ENCODE assay signal across 8 cellular contexts in genomic region chr2:226796012-226796839, GRCh38. TPM values are rescaled to one million over a fixed set of nuclear protein-coding genes. Genes with fewer than 3 reads are reported as not detected.
A peak's percentile ranks its signal among the peaks of the same experiment; 100 is the strongest.
DNase-seq lines count a peak whose midpoint lies in the region; ATAC-seq and TF ChIP-seq lines count a peak whose summit lies in the region.

No MANE protein-coding gene starts in this region.

- no peak overlapping the region for H3K27ac Mint-ChIP-seq in activated CD4-positive, alpha-beta T cell treated with anti-CD3 and anti-CD28 coated beads, Interleukin-2, amount 10 ng/mL, durations not matched to agents 24 days and 14 days

- no peak for TF ChIP-seq CTCF in astrocyte of the spinal cord (IDR thresholded peaks at IDR 0.05; ENCODE audit: low read depth, low read length)

- 5 to 11% methylated on average over 23 to 25 of the region's 25 CpGs for WGBS in GM23248 (ENCODE audit: low coverage in 1 of 2, low lambda C conversion rate in 2 of 2, missing lambda C conversion rate in 2 of 2), 2 experiments

- H3F3A ChIP-seq in GM23248 (ENCODE audit: insufficient read depth) = peaks cover 37% of the 10 kb centered on the region

- H3K9me3 ChIP-seq in GM23248 (ENCODE audit: low read depth) (no peaks in the 10 kb centered on the region), stomach smooth muscle (ENCODE audit: control insufficient read depth in 2 of 2, low read length in 2 of 2) (no peaks in the 10 kb centered on the region)

- H3K36me3 Mint-ChIP-seq in activated CD4-positive, alpha-beta T cell treated with anti-CD3 and anti-CD28 coated beads, Interleukin-2, amount 10 ng/mL, durations not matched to agents 24 days and 14 days (ENCODE audit: low read depth) = peaks cover 4% of the 10 kb centered on the region

- H3K4me3 ChIP-seq in GM23248 (peak overlapping the region; percentile 75), astrocyte of the spinal cord (ENCODE audit: low read depth, low read length) (peak overlapping the region; percentile 79), stomach smooth muscle (ENCODE audit: low read length in 2 of 2) (peak overlapping the region; percentile 79 to 82)

- no peaks in the 10 kb centered on the region for H4K20me1 ChIP-seq in GM23248 (ENCODE audit: insufficient read depth)

- no peak for ATAC-seq in left colon
- no peak for ATAC-seq in GM18511 (IDR thresholded peaks at IDR 0.05; ENCODE audit: unreplicated experiment)

- H3K27me3 ChIP-seq in GM23248 (replicated peaks; ENCODE audit: insufficient read depth) = no peaks in the 10 kb centered on the region
- H3K27me3 ChIP-seq in stomach smooth muscle (ENCODE audit: control insufficient read depth in 1 of 2, insufficient read depth in 2 of 2, low read length in 2 of 2) = no peaks in the 10 kb centered on the region

- H3K4me3 Mint-ChIP-seq in activated CD4-positive, alpha-beta T cell treated with anti-CD3 and anti-CD28 coated beads, Interleukin-2, amount 10 ng/mL, durations not matched to agents 24 days and 14 days = no peak overlapping the region

- 0 out of 2 replicates have a peak overlapping the region, but pooled peaks have one; percentile 61 for H2AFZ ChIP-seq in GM23248

- peaks cover 43% of the 10 kb centered on the region for H3K4me1 Mint-ChIP-seq in activated CD4-positive, alpha-beta T cell treated with anti-CD3 and anti-CD28 coated beads, Interleukin-2, amount 10 ng/mL, durations not matched to agents 24 days and 14 days

- peak overlapping the region; percentile 98 for H3K4me2 ChIP-seq in GM23248 (ENCODE audit: unreplicated experiment)

- no peaks in the 10 kb centered on the region for H3K9me3 Mint-ChIP-seq in activated CD4-positive, alpha-beta T cell treated with anti-CD3 and anti-CD28 coated beads, Interleukin-2, amount 10 ng/mL, durations not matched to agents 24 days and 14 days

- H3K27ac ChIP-seq in GM23248 (peak overlapping the region; percentile 90), stomach smooth muscle (ENCODE audit: low read length) (peak overlapping the region; percentile 89)

- H3K27me3 Mint-ChIP-seq in activated CD4-positive, alpha-beta T cell treated with anti-CD3 and anti-CD28 coated beads, Interleukin-2, amount 10 ng/mL, durations not matched to agents 24 days and 14 days = no peaks in the 10 kb centered on the region

- peaks cover 76% of the 10 kb centered on the region for H3K79me2 ChIP-seq in GM23248 (ENCODE audit: insufficient read depth)

- H3K9me2 ChIP-seq in GM23248 (ENCODE audit: insufficient read depth) = no peaks in the 10 kb centered on the region

- peak overlapping the region; percentile 95 for H3K9ac ChIP-seq in GM23248
- peak overlapping the region; percentile 58 to 89 for H3K9ac ChIP-seq in stomach smooth muscle (ENCODE audit: low read length in 2 of 2)

- in situ Hi-C loops in GM23248 (cut with MboI) (loop anchor here (5.0 to 10.0 kb wide), 3 partner anchors 371 to 909 kb away; no protein-coding TSS in a partner anchor), astrocyte of the spinal cord (cut with HindIII; ENCODE audit: low sequenced_read_pairs) (loop anchor here (25.0 kb wide), 1 partner anchor 1134 kb away; no protein-coding TSS in a partner anchor)

- H3K36me3 ChIP-seq in GM23248 (ENCODE audit: low read depth) (no peaks in the 10 kb centered on the region), stomach smooth muscle (ENCODE audit: control insufficient read depth in 2 of 2, insufficient read depth in 2 of 2, low read length in 2 of 2) (no peaks in the 10 kb centered on the region)

- DNase-seq in GM23248 (peak; percentile 58), astrocyte of the spinal cord (ENCODE audit: low read depth, low spot score) (no peak), left colon (peak; percentile 12 to 24), NCI-H446 (lab: John Stamatoyannopoulos, UW) (no peak), HPDE6-E6E7 (ENCODE audit: extremely low spot score) (no peak)
- no peak for DNase-seq in activated CD4-positive, alpha-beta T cell treated with anti-CD3 and anti-CD28 coated beads, Interleukin-2, amount 10 ng/mL, durations not matched to agents 24 days and 14 days

- intact Hi-C loops in left colon (cut with DNase I, micrococcal nuclease) = loop anchor here in 1 of 2 donors (10.0 kb wide), 1 partner anchor 581 kb away; no protein-coding TSS in a partner anchor
- intact Hi-C loops in activated CD4-positive, alpha-beta T cell treated with anti-CD3 and anti-CD28 coated beads, Interleukin-2, amount 10 ng/mL, durations not matched to agents 24 days and 14 days (cut with micrococcal nuclease) = loop anchor here (10.0 kb wide), 2 partner anchors 529 to 669 kb away; partner anchors contain the start of gene MFF

- H3K4me1 ChIP-seq in GM23248 (ENCODE audit: insufficient read depth) (peaks cover 22% of the 10 kb centered on the region; the same call in 1 of the 2 replicates), stomach smooth muscle (ENCODE audit: control insufficient read depth, insufficient read depth, low read length) (peaks cover 60% of the 10 kb centered on the region)

RNA-seq across cellular contexts. Expression of gene IRS1, which starts 3.4 kb away (rescaled TPM):
- 18.8 TPM in 2 replicates for total RNA-seq in GM23248 (2014; rRNA removed; shearing (Covaris generic))
- polyA plus RNA-seq in GM23248 (2016; fragmentation: Nextera tagmentation; extraction: Ambion mirVana) = 8.4 and 9.1 TPM in 2 replicates
- total RNA-seq in left colon = 10 to 100 TPM; 11.2 to 14.8 TPM
- total RNA-seq in activated CD4-positive, alpha-beta T cell treated with anti-CD3 and anti-CD28 coated beads, Interleukin-2, amount 10 ng/mL, durations not matched to agents 24 days and 14 days = 4.7 and 4.8 TPM in 2 replicates

RNA-seq across cellular contexts. Expression of gene RHBDD1, which starts 39.6 kb away (rescaled TPM):
- total RNA-seq in GM23248 (2014; rRNA removed; shearing (Covaris generic)) = 7.8 and 24.3 TPM in 2 replicates
- polyA plus RNA-seq in GM23248 (2016; fragmentation: Nextera tagmentation; extraction: Ambion mirVana) = 30.9 and 33.7 TPM in 2 replicates
- total RNA-seq in left colon = 10 to 100 TPM; 26.1 to 27.4 TPM
- total RNA-seq in activated CD4-positive, alpha-beta T cell treated with anti-CD3 and anti-CD28 coated beads, Interleukin-2, amount 10 ng/mL, durations not matched to agents 24 days and 14 days = 41.3 and 44.7 TPM in 2 replicates

Comparison
In these comparisons a context has a peak if more than half of its experiments do, and no peak if none do; other contexts are left out.
1. DNase-seq: peak in GM23248 (single experiment) and left colon (2 of 2); none in astrocyte of the spinal cord (single experiment), NCI-H446 (0 of 2), HPDE6-E6E7 (single experiment) and activated CD4-positive, alpha-beta T cell treated with anti-CD3 and anti-CD28 coated beads, Interleukin-2, amount 10 ng/mL, durations not matched to agents 24 days and 14 days (single experiment).
2. Peak in every context shown above with its lines, with median percentiles within 50 percentile points of each other: H3K4me3 ChIP-seq.